8 cellular contexts compared by ENCODE assay signal in genomic region chr6:52576054-52576391, GRCh38. TPM values are rescaled to one million over a fixed set of nuclear protein-coding genes. Genes with fewer than 3 reads are reported as not detected.
A peak's percentile ranks its signal among the peaks of the same experiment; 100 is the strongest.
DNase-seq lines count a peak whose midpoint lies in the region; ATAC-seq and TF ChIP-seq lines count a peak whose summit lies in the region.

No MANE protein-coding gene starts in this region.

- H3K4me3 Mint-ChIP-seq in natural killer cell = peak overlapping the region; percentile 89

- peaks cover 73% of the 10 kb centered on the region for H3K36me3 ChIP-seq in MG63
- no peaks in the 10 kb centered on the region for H3K36me3 ChIP-seq in duodenal mucosa (ENCODE audit: control insufficient read depth in 1 of 2, insufficient read depth in 2 of 2, low read length in 2 of 2)

- H3K9me3 ChIP-seq in MG63 (no peaks in the 10 kb centered on the region), duodenal mucosa (ENCODE audit: control insufficient read depth in 1 of 2, low read length in 2 of 2) (no peaks in the 10 kb centered on the region)

- peak overlapping the region; percentile 87 to 91 for H3K27ac Mint-ChIP-seq in natural killer cell

- H3K27me3 Mint-ChIP-seq in natural killer cell (ENCODE audit: low read depth in 2 of 2) = no peaks in the 10 kb centered on the region

- H3K36me3 Mint-ChIP-seq in natural killer cell = no peaks in the 10 kb centered on the region

- H3K4me3 ChIP-seq in AG09309 (ENCODE audit: control insufficient read depth, low read depth, low read length) (peak overlapping the region; percentile 93), MG63 (peak overlapping the region; percentile 87), duodenal mucosa (ENCODE audit: low read depth in 1 of 2, low read length in 2 of 2) (peak overlapping the region; percentile 87 to 93)

- TF ChIP-seq CTCF in AG09309 (IDR thresholded peaks at IDR 0.05; ENCODE audit: control insufficient read depth, insufficient read depth, low read depth, low read length, missing control alignments) (no peak), natural killer cell (IDR thresholded peaks at IDR 0.05) (no peak)

- no peaks in the 10 kb centered on the region for H3K9me3 Mint-ChIP-seq in natural killer cell

- peaks cover 36 to 54% of the 10 kb centered on the region in 2 donors for H3K4me1 ChIP-seq in duodenal mucosa (ENCODE audit: control insufficient read depth in 1 of 2, insufficient read depth in 2 of 2, low read length in 2 of 2)

- peak overlapping the region; percentile 34 for H3K27ac ChIP-seq in duodenal mucosa (ENCODE audit: low read depth, low read length)

- ATAC-seq in natural killer cell (no peak), GM18909 (IDR thresholded peaks at IDR 0.05; ENCODE audit: poor library complexity, unreplicated experiment) (no peak)

- intact Hi-C loops in natural killer cell (cut with micrococcal nuclease) = loop anchor here (1.0 to 5.0 kb wide), 2 partner anchors 292 to 971 kb away; partner anchors contain the start of genes GCLC and MCM3

- peaks cover 49 to 50% of the 10 kb centered on the region in 2 donors for H3K4me1 Mint-ChIP-seq in natural killer cell

- H3K27me3 ChIP-seq in MG63 = no peaks in the 10 kb centered on the region
- no peaks in the 10 kb centered on the region for H3K27me3 ChIP-seq in duodenal mucosa (ENCODE audit: control insufficient read depth in 1 of 2, insufficient read depth in 2 of 2, low read length in 2 of 2)

- H3K9ac ChIP-seq in duodenal mucosa (ENCODE audit: low read depth in 1 of 2, low read length in 2 of 2) = peak overlapping the region; percentile 67 to 87

- DNase-seq in AG09309 (ENCODE audit: low read depth) = no peak
- no peak for DNase-seq in MG63
- no peak for DNase-seq in natural killer cell
- no peak for DNase-seq in stimulated activated CD4-positive, alpha-beta T cell treated with anti-CD3 and anti-CD28 coated beads, Interleukin-15, amount 100 ng/mL, for 24 hours
- no peak for DNase-seq in HCEC 1CT
- DNase-seq in SK-N-DZ (ENCODE audit: low spot score) = no peak

RNA-seq across cellular contexts. Expression of gene TRAM2, which starts 0.8 kb away (rescaled TPM):
- 206 and 243 TPM in 2 replicates for total RNA-seq in MG63 (2014; rRNA removed; shearing (Covaris generic); ENCODE audit: low replicate concordance)
- total RNA-seq in natural killer cell = 10 to 100 TPM; 16.2 to 20.0 (median 19.2) TPM
- polyA plus RNA-seq in SK-N-DZ (2014; cell fraction: cytosol; rRNA removed) = 3.9 and 4.3 TPM in 2 replicates
- 4.0 and 5.7 TPM in 2 replicates for polyA plus RNA-seq in SK-N-DZ (2014; cell fraction: nucleus; rRNA removed)
